ENCODE assay signal across 15 cellular contexts in the genomic region with DNA sequence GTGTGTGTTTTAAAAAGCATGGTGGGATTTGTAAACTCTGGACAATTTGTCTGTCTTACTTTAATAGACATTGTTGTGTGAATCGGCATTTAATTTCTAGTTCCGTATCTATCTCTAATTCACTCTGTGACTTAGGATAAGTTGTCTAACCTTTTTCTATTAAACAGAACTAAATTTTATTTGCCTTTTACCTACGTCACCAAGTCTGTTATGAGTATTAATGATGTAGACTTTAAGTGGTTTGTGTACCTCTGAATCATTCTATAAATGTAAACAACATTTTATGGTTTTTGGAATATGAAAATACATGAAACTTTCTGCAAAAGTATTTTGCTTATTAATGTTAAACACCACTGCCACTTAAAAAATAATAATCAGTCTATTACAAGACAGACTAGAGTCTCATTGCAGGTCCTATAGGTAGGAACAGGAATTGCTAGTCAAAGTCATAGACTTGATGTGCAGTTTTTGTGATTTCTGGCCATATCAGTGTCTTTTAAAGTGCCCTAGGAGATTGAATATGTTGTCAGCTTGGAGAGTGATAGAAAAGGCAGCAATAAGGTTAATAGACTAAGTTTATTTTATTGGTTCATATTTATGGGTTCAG. TPM values are rescaled to one million over a fixed set of nuclear protein-coding genes. Genes with fewer than 3 reads are reported as not detected.
DNase-seq lines count a peak whose midpoint lies in the region; ATAC-seq and TF ChIP-seq lines count a peak whose summit lies in the region.
"Had no signal": no experiment of that assay in that cellular context is flagged by ENCODE, and none has a peak within 500 bp of the region (broad histone marks: within the 10 kb centered on the region; RNA-seq: fewer than 3 reads in every experiment).

No MANE protein-coding gene starts in this region.

- DNase-seq in ELR (ENCODE audit: low read depth) = peak; percentile 36
- DNase-seq in HT-29 (ENCODE audit: low spot score) = peak; percentile 13
- DNase-seq in mammary epithelial cell = no peak
- DNase-seq in neural crest cell (ENCODE audit: low read depth, low spot score) = no peak
- DNase-seq in epidermal melanocyte (ENCODE audit: insufficient read length, low spot score) = no peak
- no peak for DNase-seq in stimulated activated CD4-positive, alpha-beta T cell treated with anti-CD3 and anti-CD28 coated beads, Interleukin-2, amount 100 ng/mL, for 24 hours
- DNase-seq: dorsolateral prefrontal cortex; hippocampal formation; mesendoderm; NCI-H1436 treated with DMSO at 0.1 percent for 48 hours; posterior cingulate gyrus; stimulated activated naive CD8-positive, alpha-beta T cell treated with anti-CD3 and anti-CD28 coated beads, Interleukin-15, Interleukin-2, amounts not matched to agents 100 U/mL and 50 U/mL, for 24 hours; T-cell had no signal

- no peaks in the 10 kb centered on the region for H3K36me3 ChIP-seq in mammary epithelial cell (ENCODE audit: insufficient read depth, low read length)

- no peak overlapping the region for H3K4me3 ChIP-seq in mammary epithelial cell (replicated peaks in 1 of 3; ENCODE audit: insufficient read depth in 1 of 3, low read depth in 2 of 3, low read length in 3 of 3)
- H3K4me3 ChIP-seq: dorsolateral prefrontal cortex had no signal

- in situ Hi-C loops in mammary epithelial cell (cut with MboI; ENCODE audit: low sequenced_read_pairs in 2 of 2) = no loop called here

- no peak overlapping the region for H3K4me2 ChIP-seq in mammary epithelial cell (ENCODE audit: insufficient read depth, low read depth, low read length)

- no peaks in the 10 kb centered on the region for H3K27me3 Mint-ChIP-seq in neural crest cell (ENCODE audit: low read depth)
- H3K27me3 Mint-ChIP-seq: T-cell had no signal

- no peaks in the 10 kb centered on the region for H3K4me1 ChIP-seq in mammary epithelial cell (ENCODE audit: insufficient read depth, low read length)

- H3K4me3 Mint-ChIP-seq in neural crest cell = no peak overlapping the region

- intact Hi-C loops in mammary epithelial cell (cut with micrococcal nuclease) = no loop called here

- peaks cover 4% of the 10 kb centered on the region for H3K4me1 Mint-ChIP-seq in neural crest cell

- no TSS peak for BruUV-seq in mammary epithelial cell (replicated peaks; lab: Mats Ljungman, UMichigan)

- CTCF ChIA-PET in mammary epithelial cell (lab: Charles Lee; ENCODE audit: low non-redundant PET) = no interaction called here

- no peak overlapping the region for H3K27ac Mint-ChIP-seq in neural crest cell (ENCODE audit: unreplicated experiment)
- H3K27ac Mint-ChIP-seq: T-cell had no signal

- H3K79me2 ChIP-seq in mammary epithelial cell (ENCODE audit: insufficient read depth, low read length) = peaks cover 94% of the 10 kb centered on the region

- no peaks in the 10 kb centered on the region for H3K36me3 Mint-ChIP-seq in neural crest cell (ENCODE audit: low read depth)
- H3K36me3 Mint-ChIP-seq: T-cell had no signal

- H3K27ac ChIP-seq in mammary epithelial cell (ENCODE audit: insufficient read depth, low read depth, low read length) = no peak overlapping the region
- H3K27ac ChIP-seq: dorsolateral prefrontal cortex had no signal

- no peak overlapping the region for H3K9ac ChIP-seq in mammary epithelial cell (ENCODE audit: insufficient read depth, low read length)

- H2AFZ ChIP-seq in mammary epithelial cell (ENCODE audit: low read depth, low read length) = no peak overlapping the region

- TF ChIP-seq CTCF in mammary epithelial cell (conservative IDR thresholded peaks at IDR 0.05 in 1 of 2, IDR thresholded peaks at IDR 0.05 in 1 of 2; ENCODE audit: extremely low read depth in 1 of 2, insufficient read depth in 1 of 2, low read depth in 1 of 2, low read length in 2 of 2) = peak; percentile 29 to 34
- peak; percentile 48 for TF ChIP-seq CTCF in neural crest cell (conservative IDR thresholded peaks at IDR 0.05)

- H4K20me1 ChIP-seq in mammary epithelial cell (ENCODE audit: insufficient read depth, low read length) = no peaks in the 10 kb centered on the region

- no peaks in the 10 kb centered on the region for H3K9me3 ChIP-seq in mammary epithelial cell (replicated peaks; ENCODE audit: insufficient read depth, low read length)

- ATAC-seq in HG03095 (IDR thresholded peaks at IDR 0.05; ENCODE audit: unreplicated experiment) = no peak
- no peak for ATAC-seq in GM18868 (IDR thresholded peaks at IDR 0.05; ENCODE audit: unreplicated experiment)
- ATAC-seq: stimulated activated naive CD8-positive, alpha-beta T cell treated with anti-CD3 and anti-CD28 coated beads, Interleukin-15, Interleukin-2, amounts not matched to agents 100 U/mL and 50 U/mL, for 24 hours had no signal

- dilution Hi-C loops in mammary epithelial cell (cut with HindIII; ENCODE audit: low sequenced_read_pairs) = no loop called here

- no peaks in the 10 kb centered on the region for H3K9me3 Mint-ChIP-seq in neural crest cell
- H3K9me3 Mint-ChIP-seq: T-cell had no signal

- 95% methylated on average over 3 of the region's 3 CpGs for WGBS in mammary epithelial cell (ENCODE audit: low coverage, missing lambda C conversion rate)

- no peaks in the 10 kb centered on the region for H3K27me3 ChIP-seq in mammary epithelial cell (ENCODE audit: insufficient read depth, low read length)
- H3K27me3 ChIP-seq: dorsolateral prefrontal cortex had no signal

RNA-seq across cellular contexts. Expression of a gene that starts 5.6 kb away (rescaled TPM):
- total RNA-seq in HT-29 (2014; rRNA removed; shearing (Covaris generic)) = 10.1 and 17.5 TPM in 2 replicates
- total RNA-seq in mammary epithelial cell (10 to 100 TPM; 18.4 to 25.5 TPM), neural crest cell (21.8 and 24.8 TPM in 2 replicates)
- 11.2 TPM for polyA plus RNA-seq in mammary epithelial cell
- polyA minus RNA-seq in mammary epithelial cell = 40.9 TPM

RNA-seq across cellular contexts. Expression of a gene that starts 26.6 kb away (rescaled TPM):
- 57.6 and 64.7 TPM in 2 replicates for total RNA-seq in HT-29 (2014; rRNA removed; shearing (Covaris generic))
- total RNA-seq in mammary epithelial cell (100 to 1,000 TPM in 1 of 2 donors, 10 to 100 TPM in 1; 63.2 to 119 TPM), neural crest cell (194 and 195 TPM in 2 replicates)
- polyA plus RNA-seq in mammary epithelial cell = 9.6 TPM
- polyA minus RNA-seq in mammary epithelial cell = 73.0 TPM

Comparison
In these comparisons a context has a peak if more than half of its experiments do, and no peak if none do; other contexts are left out.
1. DNase-seq: peak in ELR (single experiment) and HT-29 (single experiment); none in mammary epithelial cell (single experiment), neural crest cell (single experiment), epidermal melanocyte (single experiment) and stimulated activated CD4-positive, alpha-beta T cell treated with anti-CD3 and anti-CD28 coated beads, Interleukin-2, amount 100 ng/mL, for 24 hours (0 of 2).